19 cellular contexts compared by ENCODE assay signal in genomic region chr3:143850877-143851276, GRCh38. TPM values are rescaled to one million over a fixed set of nuclear protein-coding genes. Genes with fewer than 3 reads are reported as not detected.
A peak's percentile ranks its signal among the peaks of the same experiment; 100 is the strongest.
DNase-seq lines count a peak whose midpoint lies in the region; ATAC-seq and TF ChIP-seq lines count a peak whose summit lies in the region.
"Had no signal": no experiment of that assay in that cellular context is flagged by ENCODE, and none has a peak within 500 bp of the region (broad histone marks: within the 10 kb centered on the region; RNA-seq: fewer than 3 reads in every experiment).

No MANE protein-coding gene starts in this region.

- TF ChIP-seq CTCF in MM.1S (IDR thresholded peaks at IDR 0.05; ENCODE audit: low read length) (no peak), esophagus squamous epithelium (IDR thresholded peaks at IDR 0.05) (no peak), gastroesophageal sphincter (IDR thresholded peaks at IDR 0.05) (no peak)

- H2AFZ ChIP-seq in MM.1S (ENCODE audit: low read length), result peak overlapping the region; percentile 32; the same call in 1 of the 2 replicates

- H3F3A ChIP-seq in MM.1S (ENCODE audit: insufficient read depth, low read length), result peaks cover 32% of the 10 kb centered on the region

- H3K27ac Mint-ChIP-seq in stimulated activated naive CD8-positive, alpha-beta T cell treated with anti-CD3 and anti-CD28 coated beads, Interleukin-15, amount 100 ng/mL, for 72 hours, result no peak overlapping the region
- H3K27ac Mint-ChIP-seq: activated CD4-positive, alpha-beta T cell treated with anti-CD3 and anti-CD28 coated beads, Interleukin-2, amount 10 ng/mL, durations not matched to agents 24 days and 14 days; activated naive CD8-positive, alpha-beta T cell had no signal

- DNase-seq in stimulated activated naive CD8-positive, alpha-beta T cell treated with anti-CD3 and anti-CD28 coated beads, Interleukin-15, Interleukin-2, amounts not matched to agents 100 U/mL and 50 U/mL, for 24 hours, result no peak
- DNase-seq in stimulated activated naive CD8-positive, alpha-beta T cell treated with anti-CD3 and anti-CD28 coated beads, Interleukin-15, amount 100 ng/mL, for 72 hours, result no peak
- DNase-seq in MM.1S (no peak), esophagus squamous epithelium (lab: John Stamatoyannopoulos, UW) (no peak), hepatic stellate cell (ENCODE audit: low spot score) (no peak), HPDE6-E6E7 (ENCODE audit: extremely low spot score) (no peak), anterior cingulate cortex (lab: John Stamatoyannopoulos, UW) (no peak)
- DNase-seq: activated CD4-positive, alpha-beta T cell treated with anti-CD3 and anti-CD28 coated beads, Interleukin-2, amount 10 ng/mL, durations not matched to agents 24 days and 14 days; CD4-positive, CD25-positive, alpha-beta regulatory T cell; DND-41; midbrain; NCI-H2029; NCI-H524; OCI-M1; stimulated activated CD4-positive, alpha-beta T cell treated with anti-CD3 and anti-CD28 coated beads, Interleukin-4, amount 100 ng/mL, for 4 hours; upper lobe of left lung had no signal

- TF ChIP-seq EP300 in gastroesophageal sphincter (IDR thresholded peaks at IDR 0.05), result no peak

- no peak overlapping the region for H3K4me3 Mint-ChIP-seq in stimulated activated naive CD8-positive, alpha-beta T cell treated with anti-CD3 and anti-CD28 coated beads, Interleukin-15, amount 100 ng/mL, for 72 hours
- H3K4me3 Mint-ChIP-seq: activated CD4-positive, alpha-beta T cell treated with anti-CD3 and anti-CD28 coated beads, Interleukin-2, amount 10 ng/mL, durations not matched to agents 24 days and 14 days; activated naive CD8-positive, alpha-beta T cell had no signal

- H3K4me1 ChIP-seq in MM.1S (ENCODE audit: low read length) (peaks cover 42% of the 10 kb centered on the region), esophagus squamous epithelium (peaks cover 9 to 69% (median 49%) of the 10 kb centered on the region in 3 donors), gastroesophageal sphincter (peaks cover 3 to 44% (median 4%) of the 10 kb centered on the region in 3 donors)

- no peaks in the 10 kb centered on the region for H3K9me3 ChIP-seq in MM.1S (replicated peaks; ENCODE audit: insufficient read depth, low read length)
- no peaks in the 10 kb centered on the region for H3K9me3 ChIP-seq in esophagus squamous epithelium
- no peaks in the 10 kb centered on the region for H3K9me3 ChIP-seq in gastroesophageal sphincter
- H3K9me3 ChIP-seq: upper lobe of left lung had no signal

- 0 out of 2 replicates have a peak overlapping the region, but pooled peaks have one; percentile 77 for H3K4me2 ChIP-seq in MM.1S (ENCODE audit: low read depth, low read length)

- no peaks in the 10 kb centered on the region for H3K9me3 Mint-ChIP-seq in stimulated activated naive CD8-positive, alpha-beta T cell treated with anti-CD3 and anti-CD28 coated beads, Interleukin-15, amount 100 ng/mL, for 72 hours
- H3K9me3 Mint-ChIP-seq: activated CD4-positive, alpha-beta T cell treated with anti-CD3 and anti-CD28 coated beads, Interleukin-2, amount 10 ng/mL, durations not matched to agents 24 days and 14 days; CD4-positive, CD25-positive, alpha-beta regulatory T cell had no signal

- no peaks in the 10 kb centered on the region for H3K9me2 ChIP-seq in MM.1S (replicated peaks; ENCODE audit: insufficient read depth, low read length)

- intact Hi-C loops in esophagus squamous epithelium (cut with DNase I), result no loop called here

- TF ChIP-seq POLR2A in esophagus squamous epithelium (IDR thresholded peaks at IDR 0.05) (no peak), gastroesophageal sphincter (IDR thresholded peaks at IDR 0.05) (no peak)

- H3K27me3 ChIP-seq in MM.1S (replicated peaks; ENCODE audit: insufficient read depth, low read length) (no peaks in the 10 kb centered on the region), esophagus squamous epithelium (no peaks in the 10 kb centered on the region), gastroesophageal sphincter (no peaks in the 10 kb centered on the region)
- H3K27me3 ChIP-seq: upper lobe of left lung had no signal

- H3K4me1 Mint-ChIP-seq in stimulated activated naive CD8-positive, alpha-beta T cell treated with anti-CD3 and anti-CD28 coated beads, Interleukin-15, amount 100 ng/mL, for 72 hours, result peaks cover 46% of the 10 kb centered on the region

- H3K9ac ChIP-seq in MM.1S (ENCODE audit: low read length), result no peak overlapping the region

- H3K4me3 ChIP-seq in MM.1S (ENCODE audit: low read length) (no peak overlapping the region), esophagus squamous epithelium (no peak overlapping the region), gastroesophageal sphincter (no peak overlapping the region)
- H3K4me3 ChIP-seq: upper lobe of left lung had no signal

- H3K79me2 ChIP-seq in MM.1S (ENCODE audit: low read length), result peaks cover 15% of the 10 kb centered on the region

- ATAC-seq in stimulated activated naive CD8-positive, alpha-beta T cell treated with anti-CD3 and anti-CD28 coated beads, Interleukin-15, Interleukin-2, amounts not matched to agents 100 U/mL and 50 U/mL, for 24 hours, result peak; percentile 10
- ATAC-seq in stimulated activated naive CD8-positive, alpha-beta T cell treated with anti-CD3 and anti-CD28 coated beads, Interleukin-15, amount 100 ng/mL, for 72 hours, result no peak
- ATAC-seq in gastroesophageal sphincter, result no peak
- ATAC-seq: sciatic nerve had no signal

- no peaks in the 10 kb centered on the region for H4K20me1 ChIP-seq in MM.1S (ENCODE audit: insufficient read depth, low read length)

- H3K36me3 ChIP-seq in MM.1S (replicated peaks; ENCODE audit: insufficient read depth, low read length) (no peaks in the 10 kb centered on the region), esophagus squamous epithelium (no peaks in the 10 kb centered on the region), gastroesophageal sphincter (no peaks in the 10 kb centered on the region)
- H3K36me3 ChIP-seq: upper lobe of left lung had no signal

- peaks cover 7% of the 10 kb centered on the region for H3K27me3 Mint-ChIP-seq in stimulated activated naive CD8-positive, alpha-beta T cell treated with anti-CD3 and anti-CD28 coated beads, Interleukin-15, amount 100 ng/mL, for 72 hours
- H3K27me3 Mint-ChIP-seq: activated naive CD8-positive, alpha-beta T cell; CD4-positive, CD25-positive, alpha-beta regulatory T cell had no signal

- H3K27ac ChIP-seq in MM.1S (ENCODE audit: low read length), result no peak overlapping the region
- peak overlapping the region; percentile 53 to 89 (median 71) for H3K27ac ChIP-seq in esophagus squamous epithelium
- H3K27ac ChIP-seq in gastroesophageal sphincter, result no peak overlapping the region
- H3K27ac ChIP-seq: upper lobe of left lung had no signal

RNA-seq across cellular contexts. Expression of gene SLC9A9, which starts 2.6 kb away (rescaled TPM):
- 10 to 100 TPM; 11.2 to 22.3 (median 18.9) TPM for total RNA-seq in esophagus squamous epithelium
- 10 to 100 TPM; 10.1 to 27.2 (median 16.7) TPM for total RNA-seq in gastroesophageal sphincter

Comparison
In these comparisons a context has a peak if more than half of its experiments do, and no peak if none do; other contexts are left out.
1. H3K27ac ChIP-seq: peak in esophagus squamous epithelium (4 of 4); none in MM.1S (single experiment) and gastroesophageal sphincter (0 of 4).